ENCODE assay signal across 20 cellular contexts in genomic region chr7:42991913-42992576, GRCh38. TPM values are rescaled to one million over a fixed set of nuclear protein-coding genes. Genes with fewer than 3 reads are reported as not detected.
DNase-seq lines count a peak whose midpoint lies in the region; ATAC-seq, FAIRE-seq and TF ChIP-seq lines count a peak whose summit lies in the region.
"Had no signal": no experiment of that assay in that cellular context is flagged by ENCODE, and none has a peak within 500 bp of the region (broad histone marks: within the 10 kb centered on the region; RNA-seq: fewer than 3 reads in every experiment).

No MANE protein-coding gene starts in this region.

- CTCF ChIA-PET in A549 (lab: Yijun Ruan, JAX) = interaction anchor here (0.6 kb wide), 1 partner anchor 60 kb away, joined by 5 read pairs; the partner anchor contains the start of genes MRPL32 and PSMA2
- CTCF ChIA-PET in HEK293 (lab: Yijun Ruan, JAX) = no interaction called here
- CTCF ChIA-PET in K562 (lab: Yijun Ruan, JAX; ENCODE audit: low intra/inter-chr PET ratio) = interaction anchor here (0.6 kb wide), 1 partner anchor 1135 kb away, joined by 3 read pairs; no protein-coding TSS in a partner anchor

- TF ChIP-seq POLR2A in A549 (IDR thresholded peaks at IDR 0.05; ENCODE audit: low read length) = no peak
- no peak for TF ChIP-seq POLR2A in K562 (conservative IDR thresholded peaks at IDR 0.05)
- no peak for TF ChIP-seq POLR2A in esophagus squamous epithelium (IDR thresholded peaks at IDR 0.05)

- no peak overlapping the region for H2BK120ac ChIP-seq in mesendoderm (ENCODE audit: low read depth, low read length)

- no peaks in the 10 kb centered on the region for H3K27me3 ChIP-seq in K562 (ENCODE audit: control insufficient read depth in 2 of 2, insufficient read depth in 2 of 2, low read length in 2 of 2)
- no peaks in the 10 kb centered on the region for H3K27me3 ChIP-seq in mesendoderm (ENCODE audit: insufficient read depth, low read length, poor library complexity)
- H3K27me3 ChIP-seq in esophagus squamous epithelium = peaks cover 0 to 10% (median 0%) of the 10 kb centered on the region in 4 donors
- H3K27me3 ChIP-seq: Peyer's patch had no signal

- H3K27ac ChIP-seq in A549 = no peak overlapping the region
- H3K27ac ChIP-seq in HEK293 (ENCODE audit: extremely low read depth, low read depth, low read length) = no peak overlapping the region
- no peak overlapping the region for H3K27ac ChIP-seq in K562 (ENCODE audit: extremely low read depth, low read depth, low read length)
- H3K27ac ChIP-seq in mesendoderm (ENCODE audit: low read depth, low read length) = no peak overlapping the region
- no peak overlapping the region for H3K27ac ChIP-seq in esophagus squamous epithelium
- H3K27ac ChIP-seq: Peyer's patch had no signal

- TF ChIP-seq RAD21 in A549 (conservative IDR thresholded peaks at IDR 0.05 in 1 of 2, IDR thresholded peaks at IDR 0.05 in 1 of 2) = no peak
- no peak for TF ChIP-seq RAD21 in K562 (CRISPR knock-in tag; conservative IDR thresholded peaks at IDR 0.05 in 1 of 2, IDR thresholded peaks at IDR 0.05 in 1 of 2)

- H4K20me1 ChIP-seq in K562 (replicated peaks; ENCODE audit: control insufficient read depth, insufficient read depth, low read length) = no peaks in the 10 kb centered on the region

- H3K4me3 ChIP-seq in A549 = no peak overlapping the region
- H3K4me3 ChIP-seq in HEK293 (ENCODE audit: low read depth, low read length) = no peak overlapping the region
- H3K4me3 ChIP-seq in K562 = no peak overlapping the region
- no peak overlapping the region for H3K4me3 ChIP-seq in mesendoderm (ENCODE audit: low read length)
- H3K4me3 ChIP-seq in esophagus squamous epithelium = no peak overlapping the region
- H3K4me3 ChIP-seq: GM12878, Peyer's patch had no signal

- H4K5ac ChIP-seq in mesendoderm (ENCODE audit: low read length) = no peak overlapping the region

- no TSS peak for BruUV-seq in K562 (replicated peaks; lab: Mats Ljungman, UMichigan)

- H3K4ac ChIP-seq in mesendoderm (ENCODE audit: low read depth, low read length) = no peak overlapping the region

- TF ChIP-seq EP300 in A549 (IDR thresholded peaks at IDR 0.05) = no peak
- no peak for TF ChIP-seq EP300 in K562 (IDR thresholded peaks at IDR 0.05; ENCODE audit: low read length)

- no peak overlapping the region for H2AK5ac ChIP-seq in mesendoderm (ENCODE audit: low read length)

- no peak overlapping the region for H3K18ac ChIP-seq in mesendoderm (ENCODE audit: low read length)

- TF ChIP-seq CTCF in A549 (IDR thresholded peaks at IDR 0.05) (no peak), HEK293 (tag by site-specific recombination; IDR thresholded peaks at IDR 0.05) (no peak), K562 (IDR thresholded peaks at IDR 0.05 in 2 of 3, conservative IDR thresholded peaks at IDR 0.05 in 1 of 3; ENCODE audit: insufficient read depth in 2 of 3, low read depth in 1 of 3, low read length in 3 of 3) (no peak), esophagus squamous epithelium (IDR thresholded peaks at IDR 0.05) (no peak)

- H3K4me1 ChIP-seq in A549 = no peaks in the 10 kb centered on the region
- no peaks in the 10 kb centered on the region for H3K4me1 ChIP-seq in HEK293 (ENCODE audit: control insufficient read depth, insufficient read depth, low read length)
- peaks cover 4 to 18% of the 10 kb centered on the region in 2 experiments for H3K4me1 ChIP-seq in K562 (replicated peaks in 1 of 2; ENCODE audit: control insufficient read depth in 2 of 2, insufficient read depth in 2 of 2, low read length in 2 of 2)
- H3K4me1 ChIP-seq in mesendoderm (ENCODE audit: control insufficient read depth, low read depth, low read length) = no peaks in the 10 kb centered on the region
- no peaks in the 10 kb centered on the region for H3K4me1 ChIP-seq in esophagus squamous epithelium
- H3K4me1 ChIP-seq: Peyer's patch had no signal

- intact Hi-C loops in K562 (cut with micrococcal nuclease) = no loop called here
- intact Hi-C loops in esophagus squamous epithelium (cut with DNase I) = no loop called here

- H2AFZ ChIP-seq in K562 (ENCODE audit: low read depth, low read length) = no peak overlapping the region

- ATAC-seq in A549 (peak; percentile 21 to 39; a peak in 3 of 6 replicates), K562 (peak; percentile 20), HG02938 (IDR thresholded peaks at IDR 0.05; ENCODE audit: unreplicated experiment) (no peak)
- ATAC-seq: GM12878, Right ventricle myocardium inferior, SK-N-SH treated with all-trans-retinoic acid at 6 μM for 48 hours had no signal

- H3K4me2 ChIP-seq in A549 = no peak overlapping the region
- no peak overlapping the region for H3K4me2 ChIP-seq in K562 (ENCODE audit: insufficient read depth, low read length)
- H3K4me2 ChIP-seq in mesendoderm (ENCODE audit: low read length) = no peak overlapping the region

- WGBS in A549 (ENCODE audit: missing lambda C conversion rate) = 37% methylated on average over 12 of the region's 13 CpGs
- 69% methylated on average over 10 of the region's 13 CpGs for WGBS in K562 (ENCODE audit: insufficient coverage, low coverage, missing lambda C conversion rate)
- no CpG with 5 or more reads among the region's 13 CpGs for WGBS in mesendoderm (ENCODE audit: extremely low coverage, insufficient coverage, low lambda C conversion rate)
- WGBS in esophagus squamous epithelium, 2 donors = 61 to 67% methylated on average over 11 to 13 of the region's 13 CpGs

- no peak overlapping the region for H2BK15ac ChIP-seq in mesendoderm (replicated peaks; ENCODE audit: low read depth)

- H4K8ac ChIP-seq in mesendoderm (ENCODE audit: low read depth, low read length) = no peak overlapping the region

- DNase-seq in A549 (ENCODE audit: low read depth in 1 of 2, low spot score in 1 of 2) (no peak), K562 (ENCODE audit: extremely low read depth in 1 of 4, low spot score in 3 of 4) (no peak), mesendoderm (peak; percentile 51), esophagus squamous epithelium (lab: John Stamatoyannopoulos, UW) (no peak), GM19239 (ENCODE audit: insufficient read length, low spot score) (no peak)
- DNase-seq in central memory CD4-positive, alpha-beta T cell = no peak
- DNase-seq: 8988T, C1 segment of cervical spinal cord, DND-41, GDM1, NCI-H1930, NCI-H510A, NCI-H82, Peyer's patch had no signal

- no peaks in the 10 kb centered on the region for H3K9me1 ChIP-seq in K562 (ENCODE audit: control insufficient read depth, insufficient read depth, low read length)

- in situ Hi-C loops in K562 (cut with MboI) = no loop called here

- H3K36me3 ChIP-seq in HEK293 (ENCODE audit: control insufficient read depth in 2 of 2, insufficient read depth in 1 of 2, low read length in 2 of 2) = no peaks in the 10 kb centered on the region
- no peaks in the 10 kb centered on the region for H3K36me3 ChIP-seq in K562 (ENCODE audit: control insufficient read depth, insufficient read depth, low read length)
- H3K36me3 ChIP-seq in mesendoderm (ENCODE audit: control insufficient read depth, insufficient read depth, low read length) = no peaks in the 10 kb centered on the region
- H3K36me3 ChIP-seq in esophagus squamous epithelium = no peaks in the 10 kb centered on the region
- H3K36me3 ChIP-seq: Peyer's patch had no signal

- no peak overlapping the region for H2BK5ac ChIP-seq in mesendoderm (ENCODE audit: low read length)

- H3K9ac ChIP-seq in K562 (ENCODE audit: insufficient read depth in 1 of 2, low read depth in 2 of 2, low read length in 2 of 2) (no peak overlapping the region), mesendoderm (ENCODE audit: low read length) (no peak overlapping the region)

- H3K56ac ChIP-seq in mesendoderm (ENCODE audit: low read length) = no peak overlapping the region

- H3K79me2 ChIP-seq in K562 (ENCODE audit: control insufficient read depth, insufficient read depth, low read length) = no peaks in the 10 kb centered on the region
- H3K79me2 ChIP-seq in mesendoderm (ENCODE audit: control insufficient read depth, insufficient read depth, low read length) = no peaks in the 10 kb centered on the region

- POLR2A ChIA-PET in A549 (lab: Yijun Ruan, JAX) = no interaction called here
- POLR2A ChIA-PET in HEK293 (lab: Yijun Ruan, JAX) = no interaction called here
- POLR2A ChIA-PET in K562 (lab: Yijun Ruan, JAX) = interaction anchor here (0.9 kb wide), 1 partner anchor 28 kb away, joined by 3 read pairs; no protein-coding TSS in a partner anchor

- no peaks in the 10 kb centered on the region for H3K9me3 ChIP-seq in A549
- no peaks in the 10 kb centered on the region for H3K9me3 ChIP-seq in HEK293 (ENCODE audit: control insufficient read depth, insufficient read depth, low read depth, low read length)
- no peaks in the 10 kb centered on the region for H3K9me3 ChIP-seq in K562 (replicated peaks; ENCODE audit: control insufficient read depth, insufficient read depth, low read depth, low read length)
- no peaks in the 10 kb centered on the region for H3K9me3 ChIP-seq in esophagus squamous epithelium
- H3K9me3 ChIP-seq: Peyer's patch had no signal

- H3K79me1 ChIP-seq in mesendoderm (ENCODE audit: low read length) = no peaks in the 10 kb centered on the region

- no peak for FAIRE-seq in A549 (lab: Jason Lieb, UNC)
- no peak for FAIRE-seq in K562 (lab: Jason Lieb, UNC)
- no peak for FAIRE-seq in GM19239 (lab: Jason Lieb, UNC)
- FAIRE-seq: GM12878, GM18507 had no signal

- H3K23ac ChIP-seq in mesendoderm (ENCODE audit: low read length) = no peak overlapping the region

RNA-seq across cellular contexts. Expression of gene MRPL32, which starts 59.9 kb away (rescaled TPM):
- polyA plus RNA-seq in A549 (2011; rRNA removed) (68.1 and 90.4 TPM in 2 replicates), A549 (2017; fragmentation: RNase III; extraction: RNeasy Plus Mini Kit Qiagen cat#74134 plus additional on column Dnase treatment) (75.0 to 80.8 TPM (median 76.0 TPM) in 3 replicates), K562 (2011; rRNA removed) (95.4 and 113 TPM in 2 replicates), K562 (2014; fragmentation: Illumina TruSeq; extraction: Trizol) (134 and 140 TPM in 2 replicates), K562 (2014; fragmentation: Nextera tagmentation; extraction: Ambion mirVana) (100 to 1,000 TPM; 341 to 351 TPM), K562 (2014; rRNA removed) (145 and 162 TPM in 2 replicates)
- polyA plus RNA-seq in A549 (2012; cell fraction: cytosol; rRNA removed) = 64.0 and 77.5 TPM in 2 replicates
- 28.3 and 31.8 TPM in 2 replicates for polyA plus RNA-seq in A549 (2012; cell fraction: nucleus; rRNA removed)
- 7.6 and 8.5 TPM in 2 replicates for polyA minus RNA-seq in A549 (2011; rRNA and poly(A)+ RNA removed)
- 39.3 and 104 TPM in 2 replicates for total RNA-seq in K562 (2011; cell fraction: chromatin; rRNA removed; ENCODE audit: low replicate concordance)
- total RNA-seq in K562 (2011; cell fraction: nucleolus; rRNA removed) = 27.3 and 33.6 TPM in 2 replicates
- total RNA-seq in K562 (2011; cell fraction: nucleoplasm; rRNA removed) = 59.0 and 64.3 TPM in 2 replicates
- total RNA-seq in K562 (2014; rRNA removed) (104 and 111 TPM in 2 replicates), K562 (2014; rRNA removed; fragmentation: Illumina TruSeq; extraction: Trizol) (138 and 139 TPM in 2 replicates), K562 (2015; rRNA removed; fragmentation: Illumina TruSeq; extraction: Trizol) (109 and 120 TPM in 2 replicates), K562 (2021) (75.5 and 86.0 TPM in 2 replicates), esophagus squamous epithelium (10 to 100 TPM; 48.9 to 61.4 (median 55.8) TPM)
- polyA plus RNA-seq in K562 (2011; cell fraction: cytosol; rRNA removed) = 38.5 and 52.8 TPM in 2 replicates
- 86.8 and 172 TPM in 2 replicates for polyA plus RNA-seq in K562 (2011; cell fraction: nucleus; rRNA removed)
- 48.6 and 76.2 TPM in 2 replicates for polyA plus RNA-seq in K562 (2012)
- 44.0 and 49.0 TPM in 2 replicates for polyA minus RNA-seq in K562 (2011; rRNA and poly(A)+ RNA removed)
- 16.0 and 20.2 TPM in 2 replicates for polyA minus RNA-seq in K562 (2011; cell fraction: cytosol; rRNA and poly(A)+ RNA removed)
- polyA minus RNA-seq in K562 (2011; cell fraction: nucleus; rRNA and poly(A)+ RNA removed) = 22.1 and 46.5 TPM in 2 replicates
- 146 TPM for polyA plus RNA-seq in mesendoderm (2013, experiment 1 of 2)
- 197 TPM for polyA plus RNA-seq in mesendoderm (2013, experiment 2 of 2)
